19 cellular contexts compared by ENCODE assay signal in the genomic region with DNA sequence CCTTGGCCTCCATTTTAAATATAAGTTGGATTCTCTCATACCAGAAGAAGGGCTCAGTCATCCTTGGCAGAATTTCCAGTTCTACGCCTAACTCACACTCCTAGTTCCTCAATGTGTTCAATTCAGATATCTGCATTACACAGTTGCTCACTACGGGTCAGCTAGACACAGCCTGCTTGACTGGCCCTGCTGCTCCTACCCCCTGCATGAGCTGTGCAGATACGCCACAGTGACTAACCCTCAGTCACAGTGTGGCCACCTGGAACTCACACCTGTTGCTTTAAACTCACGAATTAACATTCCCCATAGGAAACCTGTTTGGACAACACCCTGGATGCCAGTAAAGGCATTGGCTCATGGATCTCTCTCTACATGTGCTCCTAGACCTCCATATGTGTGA.
DNase-seq lines count a peak whose midpoint lies in the region; ATAC-seq and TF ChIP-seq lines count a peak whose summit lies in the region.
"Had no signal": no experiment of that assay in that cellular context is flagged by ENCODE, and none has a peak within 500 bp of the region (broad histone marks: within the 10 kb centered on the region; RNA-seq: fewer than 3 reads in every experiment).

No MANE protein-coding gene starts in this region.

- no peak overlapping the region for H3K4me3 Mint-ChIP-seq in Calu3 (ENCODE audit: low read depth, unreplicated experiment)
- H3K4me3 Mint-ChIP-seq in T-helper 2 cell treated with Interferon-gamma antibody and Interleukin-4, amounts not matched to agents 5 μg/mL and 100 μg/mL, for 36 hours: no peak overlapping the region
- H3K4me3 Mint-ChIP-seq: CD4-positive, alpha-beta memory T cell; HFFc6 had no signal

- no peak for TF ChIP-seq CTCF in Calu3 (IDR thresholded peaks at IDR 0.05; ENCODE audit: unreplicated experiment)
- no peak for TF ChIP-seq CTCF in IMR-90 (conservative IDR thresholded peaks at IDR 0.05; ENCODE audit: low read depth, low read length)

- H4K91ac ChIP-seq in IMR-90 (ENCODE audit: insufficient read depth, low read depth, low read length): no peak overlapping the region

- CTCF ChIA-PET in Calu3 (lab: Charles Lee) (no interaction called here), IMR-90 (lab: Yijun Ruan, JAX) (no interaction called here)

- no peaks in the 10 kb centered on the region for H3K9me3 ChIP-seq in IMR-90 (ENCODE audit: control insufficient read depth, insufficient read depth, low read length)
- H3K9me3 ChIP-seq in esophagus (ENCODE audit: control insufficient read depth in 2 of 2, insufficient read depth in 1 of 2, low read depth in 1 of 2, low read length in 1 of 2): no peaks in the 10 kb centered on the region

- H2AFZ ChIP-seq in IMR-90 (replicated peaks; ENCODE audit: low read length, poor library complexity): no peak overlapping the region

- H3K27ac Mint-ChIP-seq in Calu3 (ENCODE audit: unreplicated experiment): no peak overlapping the region
- H3K27ac Mint-ChIP-seq in T-helper 2 cell treated with Interferon-gamma antibody and Interleukin-4, amounts not matched to agents 5 μg/mL and 100 μg/mL, for 36 hours: no peak overlapping the region
- H3K27ac Mint-ChIP-seq: CD4-positive, alpha-beta memory T cell; HFFc6 had no signal

- peaks cover 1% of the 10 kb centered on the region; the same call in 1 of the 2 replicates for H3K4me1 ChIP-seq in IMR-90 (ENCODE audit: control insufficient read depth, insufficient read depth, low read length)
- H3K4me1 ChIP-seq in esophagus (ENCODE audit: control insufficient read depth in 2 of 2, insufficient read depth in 2 of 2, low read length in 1 of 2): no peaks in the 10 kb centered on the region

- no peaks in the 10 kb centered on the region for H3K36me3 Mint-ChIP-seq in Calu3 (ENCODE audit: insufficient read depth, unreplicated experiment)
- no peaks in the 10 kb centered on the region for H3K36me3 Mint-ChIP-seq in T-helper 2 cell treated with Interferon-gamma antibody and Interleukin-4, amounts not matched to agents 5 μg/mL and 100 μg/mL, for 36 hours (ENCODE audit: low read depth)
- H3K36me3 Mint-ChIP-seq: CD4-positive, alpha-beta memory T cell had no signal

- H3K4me3 ChIP-seq in IMR-90 (ENCODE audit: insufficient read depth, low read depth, low read length) (no peak overlapping the region), esophagus (ENCODE audit: low read depth in 1 of 2, low read length in 2 of 2) (no peak overlapping the region)

- no peak overlapping the region for H4K8ac ChIP-seq in IMR-90 (ENCODE audit: low read depth in 2 of 2, low read length in 2 of 2)

- dilution Hi-C loops in IMR-90 (cut with HindIII; ENCODE audit: low sequenced_read_pairs, unreplicated experiment): no loop called here

- no peak overlapping the region for H3K56ac ChIP-seq in IMR-90 (ENCODE audit: extremely low read depth, insufficient read depth, low read length)

- peak; percentile 4 for DNase-seq in Calu3
- DNase-seq in IMR-90: no peak
- peak; percentile 23 for DNase-seq in left kidney (ENCODE audit: low read depth, low spot score)
- no peak for DNase-seq in globus pallidus (ENCODE audit: low spot score)
- DNase-seq in T-helper 2 cell treated with Interferon-gamma antibody and Interleukin-4, amounts not matched to agents 5 μg/mL and 100 μg/mL, for 36 hours (ENCODE audit: low spot score): no peak
- no peak for DNase-seq in activated effector memory CD4-positive, alpha-beta T cell treated with Interleukin-2 at 50 U/mL for 16 hours
- DNase-seq in AG08396 (ENCODE audit: low spot score): no peak
- DNase-seq: 8988T; CD4-positive, alpha-beta memory T cell; DMS79 treated with DMSO at 0.1 percent for 48 hours; GDM1; HFFc6; NCI-H2029; NCI-H2171; NCI-H446; NCI-H69; SHP77 treated with DMSO at 0.1 percent for 48 hours had no signal

- in situ Hi-C loops in IMR-90 (cut with MboI; ENCODE audit: low sequenced_read_pairs): no loop called here

- no peaks in the 10 kb centered on the region for H3K27me3 Mint-ChIP-seq in Calu3 (ENCODE audit: unreplicated experiment)
- H3K27me3 Mint-ChIP-seq in T-helper 2 cell treated with Interferon-gamma antibody and Interleukin-4, amounts not matched to agents 5 μg/mL and 100 μg/mL, for 36 hours (ENCODE audit: low read depth): no peaks in the 10 kb centered on the region
- H3K27me3 Mint-ChIP-seq: CD4-positive, alpha-beta memory T cell had no signal

- H3K9me1 ChIP-seq in IMR-90 (ENCODE audit: insufficient read depth, low read length): peaks cover 10% of the 10 kb centered on the region

- no peak overlapping the region for H2BK5ac ChIP-seq in IMR-90 (ENCODE audit: low read depth, low read length, poor library complexity, severe bottlenecking)

- H4K20me1 ChIP-seq in IMR-90 (ENCODE audit: insufficient read depth, low read length): peaks cover 34% of the 10 kb centered on the region; the same call in 1 of the 2 replicates

- no peaks in the 10 kb centered on the region for H3K9me3 Mint-ChIP-seq in Calu3 (ENCODE audit: low read depth, unreplicated experiment)
- H3K9me3 Mint-ChIP-seq in T-helper 2 cell treated with Interferon-gamma antibody and Interleukin-4, amounts not matched to agents 5 μg/mL and 100 μg/mL, for 36 hours: peaks cover 3% of the 10 kb centered on the region
- H3K9me3 Mint-ChIP-seq: HFFc6 had no signal

- H3K27ac ChIP-seq in IMR-90 (ENCODE audit: insufficient read depth, low read length): no peak overlapping the region
- H3K27ac ChIP-seq in esophagus (ENCODE audit: low read depth in 2 of 2, low read length in 1 of 2): peak overlapping the region; percentile 15 to 49

- no peak overlapping the region for H3K14ac ChIP-seq in IMR-90 (replicated peaks; ENCODE audit: low read depth, low read length)

- no peak overlapping the region for H3K4ac ChIP-seq in IMR-90 (ENCODE audit: low read depth, low read length)

- H3K36me3 ChIP-seq in IMR-90 (ENCODE audit: control insufficient read depth, insufficient read depth, low read length): peaks cover 1% of the 10 kb centered on the region; the same call in 1 of the 2 replicates
- no peaks in the 10 kb centered on the region for H3K36me3 ChIP-seq in esophagus (ENCODE audit: control insufficient read depth in 2 of 2, insufficient read depth in 2 of 2, low read length in 1 of 2)

- no peak overlapping the region for H2BK120ac ChIP-seq in IMR-90 (ENCODE audit: low read depth, low read length)

- peaks cover 16 to 51% of the 10 kb centered on the region in 2 experiments for H3K79me1 ChIP-seq in IMR-90 (ENCODE audit: low read depth in 1 of 2, low read length in 2 of 2)

- no peak overlapping the region for H3K4me2 ChIP-seq in IMR-90 (ENCODE audit: low read depth, low read length)

- H3K27me3 ChIP-seq in IMR-90 (ENCODE audit: control insufficient read depth, insufficient read depth, low read length) (no peaks in the 10 kb centered on the region), esophagus (ENCODE audit: control insufficient read depth in 1 of 2, insufficient read depth in 2 of 2, low read length in 2 of 2) (no peaks in the 10 kb centered on the region)

- TF ChIP-seq POLR2A in IMR-90 (IDR thresholded peaks at IDR 0.05; ENCODE audit: low read depth, low read length): no peak

- H2BK20ac ChIP-seq in IMR-90 (ENCODE audit: low read depth, low read length): no peak overlapping the region

- TF ChIP-seq RAD21 in IMR-90 (IDR thresholded peaks at IDR 0.05; ENCODE audit: low read length): no peak

- intact Hi-C loops in Calu3 (cut with micrococcal nuclease; ENCODE audit: unreplicated experiment) (no loop called here), IMR-90 (cut with micrococcal nuclease) (no loop called here)

- H3K18ac ChIP-seq in IMR-90 (ENCODE audit: low read depth, low read length): no peak overlapping the region

- BruUV-seq in Calu3 (replicated peaks; lab: Mats Ljungman, UMichigan) (no TSS peak), IMR-90 (replicated peaks; lab: Mats Ljungman, UMichigan) (no TSS peak)

- WGBS in IMR-90 (ENCODE audit: extremely low coverage in 2 of 2, insufficient read length in 1 of 2), 2 experiments: 88% methylated on average over 4 of the region's 4 CpGs; no CpG with 5 or more reads in 1 of the 2 experiments
- WGBS in esophagus, 2 donors: 69 to 86% methylated on average over 4 of the region's 4 CpGs

- no peak overlapping the region for H2AK9ac ChIP-seq in IMR-90 (replicated peaks; ENCODE audit: low read depth, low read length, poor library complexity)

- H3K23ac ChIP-seq in IMR-90 (ENCODE audit: low read depth, low read length): no peak overlapping the region

- H4K5ac ChIP-seq in IMR-90 (ENCODE audit: low read depth, low read length): no peak overlapping the region

- no peak overlapping the region for H2BK15ac ChIP-seq in IMR-90 (ENCODE audit: low read depth, low read length)

- ATAC-seq in IMR-90 (ENCODE audit: low read depth): no peak
- ATAC-seq: SK-N-SH treated with all-trans-retinoic acid at 6 μM for 48 hours had no signal

- peak overlapping the region; percentile 43; the same call in 1 of the 2 replicates for H2AK5ac ChIP-seq in IMR-90 (ENCODE audit: low read depth, low read length)

- H3K9ac ChIP-seq in IMR-90 (ENCODE audit: low read depth, low read length): no peak overlapping the region

- POLR2A ChIA-PET in IMR-90 (lab: Charles Lee; ENCODE audit: unreplicated experiment): no interaction called here

- peaks cover 39% of the 10 kb centered on the region for H3K4me1 Mint-ChIP-seq in Calu3 (ENCODE audit: low read depth, unreplicated experiment)
- H3K4me1 Mint-ChIP-seq in T-helper 2 cell treated with Interferon-gamma antibody and Interleukin-4, amounts not matched to agents 5 μg/mL and 100 μg/mL, for 36 hours (ENCODE audit: low read depth): no peaks in the 10 kb centered on the region
- H3K4me1 Mint-ChIP-seq: CD4-positive, alpha-beta memory T cell had no signal

TF ChIP-seq in IMR-90, 13 proteins besides CTCF, POLR2A, EP300 and RAD21 (continues in another document):
- TF ChIP-seq RFX5 (IDR thresholded peaks at IDR 0.05; ENCODE audit: low read depth, low read length) (no peak), SMC3 (IDR thresholded peaks at IDR 0.05; ENCODE audit: low read depth, low read length) (no peak), CEBPB (IDR thresholded peaks at IDR 0.05; ENCODE audit: low read depth, low read length) (no peak), MXI1 (IDR thresholded peaks at IDR 0.05; ENCODE audit: borderline replicate concordance, low read depth, low read length) (no peak), FOS (IDR thresholded peaks at IDR 0.05; ENCODE audit: low read depth, low read length) (no peak), NFE2L2 (IDR thresholded peaks at IDR 0.05; ENCODE audit: low read depth, low read length) (no peak), MAFK (IDR thresholded peaks at IDR 0.05; ENCODE audit: low read depth, low read length) (no peak), MAZ (IDR thresholded peaks at IDR 0.05; ENCODE audit: borderline replicate concordance, low read depth, low read length) (no peak), CHD1 (IDR thresholded peaks at IDR 0.05; ENCODE audit: low read depth, low read length) (no peak)
- TF ChIP-seq, protein P1, sequence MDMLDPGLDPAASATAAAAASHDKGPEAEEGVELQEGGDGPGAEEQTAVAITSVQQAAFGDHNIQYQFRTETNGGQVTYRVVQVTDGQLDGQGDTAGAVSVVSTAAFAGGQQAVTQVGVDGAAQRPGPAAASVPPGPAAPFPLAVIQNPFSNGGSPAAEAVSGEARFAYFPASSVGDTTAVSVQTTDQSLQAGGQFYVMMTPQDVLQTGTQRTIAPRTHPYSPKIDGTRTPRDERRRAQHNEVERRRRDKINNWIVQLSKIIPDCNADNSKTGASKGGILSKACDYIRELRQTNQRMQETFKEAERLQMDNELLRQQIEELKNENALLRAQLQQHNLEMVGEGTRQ (IDR thresholded peaks at IDR 0.05; ENCODE audit: low read depth, low read length): no peak

Comparison
In these comparisons a context has a peak if more than half of its experiments do, and no peak if none do; other contexts are left out.
1. DNase-seq: peak in Calu3 (single experiment) and left kidney (single experiment); none in IMR-90 (single experiment), globus pallidus (single experiment), T-helper 2 cell treated with Interferon-gamma antibody and Interleukin-4, amounts not matched to agents 5 μg/mL and 100 μg/mL, for 36 hours (single experiment), activated effector memory CD4-positive, alpha-beta T cell treated with Interleukin-2 at 50 U/mL for 16 hours (single experiment) and AG08396 (single experiment).